ENCODE assay signal across 1 cellular context in genomic region chr4:97548186-97548585, GRCh38.
TF ChIP-seq lines count a peak whose summit lies in the region.

No MANE protein-coding gene starts in this region.

TF ChIP-seq in GM12878, 131 proteins besides CTCF, POLR2A, EP300 and RAD21 (continued from another document):
- TF ChIP-seq RELB (IDR thresholded peaks at IDR 0.05; ENCODE audit: low read depth) = no peak
- TF ChIP-seq DPF2 (IDR thresholded peaks at IDR 0.05) = no peak
- TF ChIP-seq MXI1 (IDR thresholded peaks at IDR 0.05; ENCODE audit: low read depth, low read length) = no peak
- no peak for TF ChIP-seq MEF2B (IDR thresholded peaks at IDR 0.05; ENCODE audit: partially characterized antibody, poor library complexity, severe bottlenecking)
- TF ChIP-seq EED (IDR thresholded peaks at IDR 0.05; ENCODE audit: low read depth) = no peak
- TF ChIP-seq ZNF207 (IDR thresholded peaks at IDR 0.05; ENCODE audit: borderline replicate concordance) = no peak
- TF ChIP-seq SIX5 (IDR thresholded peaks at IDR 0.05; ENCODE audit: low read depth, low read length, severe bottlenecking) = no peak
